In the genomic region with DNA sequence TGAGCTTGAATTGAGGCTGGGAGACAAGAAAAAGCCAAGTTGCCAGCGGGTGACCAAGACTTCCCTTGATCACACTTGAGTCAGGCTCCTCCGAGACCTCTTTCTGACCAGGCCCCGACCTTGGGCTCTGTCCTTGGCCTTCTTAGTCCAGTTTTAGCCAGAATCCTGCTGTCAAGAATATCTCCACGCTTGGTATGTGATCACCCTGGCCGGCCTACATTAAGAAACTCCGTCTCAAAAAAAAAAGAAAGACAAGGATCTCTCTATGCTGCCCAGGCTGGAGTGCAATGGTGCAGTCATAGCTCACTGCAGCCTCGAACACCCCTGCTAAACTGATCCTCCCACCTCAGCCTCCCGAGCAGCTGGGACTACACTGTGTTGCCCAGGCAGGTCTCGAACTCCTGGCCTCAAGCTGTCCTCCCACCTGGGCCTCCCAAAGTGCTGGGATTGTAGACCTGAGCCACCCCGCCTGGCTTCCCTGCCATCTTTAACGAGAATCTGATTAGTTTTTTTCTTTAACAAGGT, we compare ENCODE assay signal across 8 cellular contexts. TPM values are rescaled to one million over a fixed set of nuclear protein-coding genes. Genes with fewer than 3 reads are reported as not detected.
DNase-seq lines count a peak whose midpoint lies in the region; ATAC-seq and TF ChIP-seq lines count a peak whose summit lies in the region.

No MANE protein-coding gene starts in this region.

- ATAC-seq in upper lobe of right lung (no peak), GM19351 (IDR thresholded peaks at IDR 0.05; ENCODE audit: unreplicated experiment) (no peak), GM21786 (IDR thresholded peaks at IDR 0.05; ENCODE audit: unreplicated experiment) (no peak)

- no CpG with 5 or more reads among the region's 11 CpGs for WGBS in mesendoderm (ENCODE audit: extremely low coverage, insufficient coverage, low lambda C conversion rate)

- H4K8ac ChIP-seq in mesendoderm (ENCODE audit: low read depth, low read length) = no peak overlapping the region

- H3K36me3 ChIP-seq in mesendoderm (ENCODE audit: control insufficient read depth, insufficient read depth, low read length) (no peaks in the 10 kb centered on the region), upper lobe of right lung (no peaks in the 10 kb centered on the region)

- no peak overlapping the region for H3K4ac ChIP-seq in mesendoderm (ENCODE audit: low read depth, low read length)

- no peak overlapping the region for H2BK5ac ChIP-seq in mesendoderm (ENCODE audit: low read length)

- H3K79me2 ChIP-seq in mesendoderm (ENCODE audit: control insufficient read depth, insufficient read depth, low read length) = peaks cover 3% of the 10 kb centered on the region

- H2AK5ac ChIP-seq in mesendoderm (ENCODE audit: low read length) = no peak overlapping the region

- H3K36me3 Mint-ChIP-seq in activated naive CD4-positive, alpha-beta T cell treated with anti-CD3 and anti-CD28 coated beads, Interleukin-2, amount 50 U/mL, for 24 hours = no peaks in the 10 kb centered on the region

- H3K4me1 ChIP-seq in mesendoderm (ENCODE audit: control insufficient read depth, low read depth, low read length) = peaks cover 4% of the 10 kb centered on the region
- peaks cover 32% of the 10 kb centered on the region for H3K4me1 ChIP-seq in upper lobe of right lung

- H3K4me3 ChIP-seq in astrocyte of the cerebellum (ENCODE audit: low read depth, low read length) (peak overlapping the region; percentile 62), mesendoderm (ENCODE audit: low read length) (no peak overlapping the region), upper lobe of right lung (peak overlapping the region; percentile 72)

- H3K9me3 ChIP-seq in upper lobe of right lung = no peaks in the 10 kb centered on the region

- peak overlapping the region; percentile 89 for H3K56ac ChIP-seq in mesendoderm (ENCODE audit: low read length)

- peak overlapping the region; percentile 82 for H3K9ac ChIP-seq in mesendoderm (ENCODE audit: low read length)

- TF ChIP-seq CTCF in astrocyte of the cerebellum (IDR thresholded peaks at IDR 0.05; ENCODE audit: low read depth, low read length, missing control alignments) = no peak
- no peak for TF ChIP-seq CTCF in upper lobe of right lung (IDR thresholded peaks at IDR 0.05)

- H3K9me3 Mint-ChIP-seq in activated naive CD4-positive, alpha-beta T cell treated with anti-CD3 and anti-CD28 coated beads, Interleukin-2, amount 50 U/mL, for 24 hours = no peaks in the 10 kb centered on the region

- intact Hi-C loops in upper lobe of right lung (cut with DNase I) = no loop called here

- no peak for DNase-seq in activated naive CD4-positive, alpha-beta T cell treated with anti-CD3 and anti-CD28 coated beads, Interleukin-2, amount 50 U/mL, for 16 hours
- no peak for DNase-seq in astrocyte of the cerebellum (ENCODE audit: low read depth)
- no peak for DNase-seq in mesendoderm
- DNase-seq in upper lobe of right lung = no peak
- DNase-seq in T1000 (lab: John Stamatoyannopoulos, UW) = no peak

- peak overlapping the region; percentile 84 for H3K27ac Mint-ChIP-seq in activated naive CD4-positive, alpha-beta T cell treated with anti-CD3 and anti-CD28 coated beads, Interleukin-2, amount 50 U/mL, for 24 hours

- H2BK120ac ChIP-seq in mesendoderm (ENCODE audit: low read depth, low read length) = no peak overlapping the region

- peaks cover under 1% of the 10 kb centered on the region for H3K79me1 ChIP-seq in mesendoderm (ENCODE audit: low read length)

- peaks cover 28% of the 10 kb centered on the region for H3K4me1 Mint-ChIP-seq in activated naive CD4-positive, alpha-beta T cell treated with anti-CD3 and anti-CD28 coated beads, Interleukin-2, amount 50 U/mL, for 24 hours

- H3K4me2 ChIP-seq in mesendoderm (ENCODE audit: low read length) = peak overlapping the region; percentile 74

- H2BK15ac ChIP-seq in mesendoderm (replicated peaks; ENCODE audit: low read depth) = no peak overlapping the region

- peak overlapping the region; percentile 96 for H3K18ac ChIP-seq in mesendoderm (ENCODE audit: low read length)

- no peak overlapping the region for H4K5ac ChIP-seq in mesendoderm (ENCODE audit: low read length)

- H3K23ac ChIP-seq in mesendoderm (ENCODE audit: low read length) = no peak overlapping the region

- H3K27me3 ChIP-seq in mesendoderm (ENCODE audit: insufficient read depth, low read length, poor library complexity) (no peaks in the 10 kb centered on the region), upper lobe of right lung (no peaks in the 10 kb centered on the region)

- H3K4me3 Mint-ChIP-seq in activated naive CD4-positive, alpha-beta T cell treated with anti-CD3 and anti-CD28 coated beads, Interleukin-2, amount 50 U/mL, for 24 hours = peak overlapping the region; percentile 76

- no peaks in the 10 kb centered on the region for H3K27me3 Mint-ChIP-seq in activated naive CD4-positive, alpha-beta T cell treated with anti-CD3 and anti-CD28 coated beads, Interleukin-2, amount 50 U/mL, for 24 hours

- no peak overlapping the region for H3K27ac ChIP-seq in mesendoderm (ENCODE audit: low read depth, low read length)
- peak overlapping the region; percentile 95 for H3K27ac ChIP-seq in upper lobe of right lung

- in situ Hi-C loops in astrocyte of the cerebellum (cut with HindIII; ENCODE audit: low sequenced_read_pairs) = no loop called here

RNA-seq across cellular contexts. Expression of a gene that starts 1.0 kb away (rescaled TPM):
- polyA plus RNA-seq in mesendoderm (2013, experiment 1 of 2) = 33.1 TPM
- polyA plus RNA-seq in mesendoderm (2013, experiment 2 of 2) = 33.6 TPM
- 96.9 TPM for total RNA-seq in upper lobe of right lung
